19 cellular contexts compared by ENCODE assay signal in genomic region chr17:27563532-27563931, GRCh38.
A peak's percentile ranks its signal among the peaks of the same experiment; 100 is the strongest.
DNase-seq lines count a peak whose midpoint lies in the region; ATAC-seq and TF ChIP-seq lines count a peak whose summit lies in the region.
"Had no signal": no experiment of that assay in that cellular context is flagged by ENCODE, and none has a peak within 500 bp of the region (broad histone marks: within the 10 kb centered on the region; RNA-seq: fewer than 3 reads in every experiment).

No MANE protein-coding gene starts in this region.

- H4K20me1 ChIP-seq in GM23338 (replicated peaks; ENCODE audit: insufficient read depth), result no peaks in the 10 kb centered on the region

- H3K79me2 ChIP-seq in GM23338 (replicated peaks; ENCODE audit: insufficient read depth) (peaks cover 16% of the 10 kb centered on the region; the same call in 1 of the 2 replicates), parathyroid adenoma (peaks cover 25% of the 10 kb centered on the region)

- no peaks in the 10 kb centered on the region for H3K27me3 Mint-ChIP-seq in activated CD4-positive, alpha-beta T cell treated with anti-CD3 and anti-CD28 coated beads for 36 hours
- peaks cover 8% of the 10 kb centered on the region for H3K27me3 Mint-ChIP-seq in GM23338 (ENCODE audit: insufficient read depth, low read depth, poor library complexity)
- H3K27me3 Mint-ChIP-seq: B cell had no signal

- H3K9ac ChIP-seq in parathyroid adenoma, result no peak overlapping the region

- H3K9me3 ChIP-seq in body of pancreas, result no peaks in the 10 kb centered on the region
- no peaks in the 10 kb centered on the region for H3K9me3 ChIP-seq in parathyroid adenoma (ENCODE audit: control insufficient read depth, low read length)
- H3K9me3 ChIP-seq: HAP-1, neutrophil had no signal

- POLR2A ChIA-PET in activated CD4-positive, alpha-beta T cell treated with anti-CD3 and anti-CD28 coated beads for 36 hours (lab: Charles Lee), result no interaction called here

- H3K27ac ChIP-seq in GM23338 (ENCODE audit: low read depth), result no peak overlapping the region
- H3K27ac ChIP-seq in body of pancreas, result peak overlapping the region in 3 of 4 donors; percentile 34 to 88 (median 84)
- H3K27ac ChIP-seq in parathyroid adenoma, result peak overlapping the region; percentile 54
- H3K27ac ChIP-seq: 22Rv1, neutrophil, RWPE1 had no signal

- H3K36me3 ChIP-seq in GM23338 (ENCODE audit: insufficient read depth) (no peaks in the 10 kb centered on the region), body of pancreas (replicated peaks in 1 of 2; ENCODE audit: insufficient read depth in 1 of 2, low read depth in 2 of 2) (no peaks in the 10 kb centered on the region), parathyroid adenoma (ENCODE audit: control insufficient read depth, insufficient read depth, low read length) (no peaks in the 10 kb centered on the region)
- H3K36me3 ChIP-seq: HAP-1, neutrophil had no signal

- no peak overlapping the region for H3K4me3 Mint-ChIP-seq in activated CD4-positive, alpha-beta T cell treated with anti-CD3 and anti-CD28 coated beads for 36 hours
- no peak overlapping the region for H3K4me3 Mint-ChIP-seq in GM23338
- H3K4me3 Mint-ChIP-seq: B cell had no signal

- H3K36me3 Mint-ChIP-seq in activated CD4-positive, alpha-beta T cell treated with anti-CD3 and anti-CD28 coated beads for 36 hours (ENCODE audit: low read depth), result peaks cover 42% of the 10 kb centered on the region
- peaks cover 5% of the 10 kb centered on the region; the same call in 2 of the 3 replicates for H3K36me3 Mint-ChIP-seq in GM23338 (ENCODE audit: low read depth)

- H3K4me3 ChIP-seq in GM23338 (no peak overlapping the region), body of pancreas (no peak overlapping the region), parathyroid adenoma (ENCODE audit: low read depth, low read length) (no peak overlapping the region)
- H3K4me3 ChIP-seq: HAP-1 had no signal

- peaks cover 2% of the 10 kb centered on the region; the same call in 1 of the 2 replicates for H3K4me1 ChIP-seq in GM23338 (ENCODE audit: insufficient read depth)
- H3K4me1 ChIP-seq in body of pancreas, result peaks cover 75% of the 10 kb centered on the region
- H3K4me1 ChIP-seq in parathyroid adenoma, result no peaks in the 10 kb centered on the region
- H3K4me1 ChIP-seq: HAP-1 had no signal

- TF ChIP-seq CTCF in GM23338 (conservative IDR thresholded peaks at IDR 0.05; ENCODE audit: low read depth in 2 of 2) (no peak), body of pancreas (IDR thresholded peaks at IDR 0.05) (no peak), parathyroid adenoma (IDR thresholded peaks at IDR 0.05) (no peak)

- H2AFZ ChIP-seq in GM23338, result no peak overlapping the region
- H2AFZ ChIP-seq in parathyroid adenoma, result no peak overlapping the region

- no peak for TF ChIP-seq POLR2A in body of pancreas (IDR thresholded peaks at IDR 0.05)

- H3K4me2 ChIP-seq in GM23338 (no peak overlapping the region), parathyroid adenoma (ENCODE audit: low read length) (no peak overlapping the region)

- H3K27ac Mint-ChIP-seq in activated CD4-positive, alpha-beta T cell treated with anti-CD3 and anti-CD28 coated beads for 36 hours, result peak overlapping the region; percentile 35
- H3K27ac Mint-ChIP-seq in GM23338, result peak overlapping the region; percentile 71; the same call in 1 of the 2 replicates
- H3K27ac Mint-ChIP-seq: B cell had no signal

- H3K9me2 ChIP-seq in GM23338 (ENCODE audit: insufficient read depth), result no peaks in the 10 kb centered on the region

- WGBS in body of pancreas, 2 donors, result 81 to 91% methylated on average over 7 of the region's 7 CpGs

- ATAC-seq in activated CD4-positive, alpha-beta T cell treated with anti-CD3 and anti-CD28 coated beads for 36 hours, result peak; percentile 27
- ATAC-seq in GM23338 (no peak), body of pancreas (no peak), left lobe of liver (no peak), GM18498 (IDR thresholded peaks at IDR 0.05; ENCODE audit: unreplicated experiment) (no peak)

- H3K27me3 ChIP-seq in GM23338 (ENCODE audit: insufficient read depth) (no peaks in the 10 kb centered on the region), body of pancreas (no peaks in the 10 kb centered on the region), parathyroid adenoma (ENCODE audit: control insufficient read depth, insufficient read depth, low read length) (no peaks in the 10 kb centered on the region)
- H3K27me3 ChIP-seq: neutrophil had no signal

- intact Hi-C loops in activated CD4-positive, alpha-beta T cell treated with anti-CD3 and anti-CD28 coated beads for 36 hours (cut with DNase I, micrococcal nuclease), result loop anchor here in 1 of 2 experiments (2.0 kb wide), 1 partner anchor 19 kb away; no protein-coding TSS in a partner anchor
- intact Hi-C loops in body of pancreas (cut with DNase I), result no loop called here

- CTCF ChIA-PET in activated CD4-positive, alpha-beta T cell treated with anti-CD3 and anti-CD28 coated beads for 36 hours (lab: Charles Lee), result interaction anchor here (0.6 to 4.9 kb wide), 8 partner anchors 10 to 220 kb away, joined by 3 to 25 read pairs (median 4); no protein-coding TSS in a partner anchor

- H3K4me1 Mint-ChIP-seq in activated CD4-positive, alpha-beta T cell treated with anti-CD3 and anti-CD28 coated beads for 36 hours, result peaks cover 41% of the 10 kb centered on the region
- H3K4me1 Mint-ChIP-seq in GM23338, result peaks cover 21% of the 10 kb centered on the region
- H3K4me1 Mint-ChIP-seq: B cell had no signal

- H3K9me3 Mint-ChIP-seq in activated CD4-positive, alpha-beta T cell treated with anti-CD3 and anti-CD28 coated beads for 36 hours (ENCODE audit: low read depth), result no peaks in the 10 kb centered on the region
- no peaks in the 10 kb centered on the region; the same call in 2 of the 3 replicates for H3K9me3 Mint-ChIP-seq in GM23338

- no peaks in the 10 kb centered on the region for H3F3A ChIP-seq in GM23338 (replicated peaks; ENCODE audit: low read depth)

- DNase-seq in activated CD4-positive, alpha-beta T cell treated with anti-CD3 and anti-CD28 coated beads for 36 hours, result no peak
- DNase-seq in activated CD4-positive, alpha-beta T cell treated with anti-CD3 and anti-CD28 coated beads for 48 hours, result no peak
- DNase-seq in GM23338 (ENCODE audit: low spot score) (no peak), body of pancreas (no peak), left lobe of liver (ENCODE audit: low spot score) (no peak), HuH-7.5 (ENCODE audit: low spot score) (no peak)
- DNase-seq: activated CD8-positive, alpha-beta memory T cell treated with anti-CD3 and anti-CD28 coated beads for 24 hours; activated effector memory CD4-positive, alpha-beta T cell treated with anti-CD3 and anti-CD28 coated beads, Interleukin-2, amount 50 U/mL, for 16 hours; kidney glomerular epithelial cell; NCI-H1092 treated with DMSO at 0.1 percent for 48 hours; NCI-H510A treated with DMSO at 0.1 percent for 48 hours; retina had no signal

TF ChIP-seq in GM23338, 12 proteins besides CTCF, POLR2A, EP300 and RAD21 (continues in another document):
- TF ChIP-seq ZNF114 (CRISPR knock-in tag; IDR thresholded peaks at IDR 0.05), result no peak
- no peak for TF ChIP-seq ZNF331 (CRISPR knock-in tag; IDR thresholded peaks at IDR 0.05; ENCODE audit: low read depth)
- no peak for TF ChIP-seq EZH2phosphoT487 (IDR thresholded peaks at IDR 0.05; ENCODE audit: unreplicated experiment)
- no peak for TF ChIP-seq REST (IDR thresholded peaks at IDR 0.05; ENCODE audit: unreplicated experiment)
